ENCODE assay signal across 10 cellular contexts in genomic region chr10:35372329-35372728, GRCh38. TPM values are rescaled to one million over a fixed set of nuclear protein-coding genes. Genes with fewer than 3 reads are reported as not detected.
DNase-seq lines count a peak whose midpoint lies in the region; ATAC-seq, FAIRE-seq and TF ChIP-seq lines count a peak whose summit lies in the region.
"Had no signal": no experiment of that assay in that cellular context is flagged by ENCODE, and none has a peak within 500 bp of the region (broad histone marks: within the 10 kb centered on the region; RNA-seq: fewer than 3 reads in every experiment).

No MANE protein-coding gene starts in this region.

- TF ChIP-seq CTCF in bronchial epithelial cell (IDR thresholded peaks at IDR 0.05; ENCODE audit: insufficient read depth, low read length, severe bottlenecking): no peak
- no peak for TF ChIP-seq CTCF in left lung (IDR thresholded peaks at IDR 0.05)
- no peak for TF ChIP-seq CTCF in upper lobe of right lung (IDR thresholded peaks at IDR 0.05)

- H3K36me3 Mint-ChIP-seq in T-helper 1 cell treated with Interleukin-12 subunit alpha and Interleukin-12 subunit beta and Interleukin-4 antibody, amounts not matched to agents 30 μg/mL and 1 μg/mL, for 36 hours (ENCODE audit: low read depth): peaks cover 2% of the 10 kb centered on the region

- H3K9me3 ChIP-seq in left lung (no peaks in the 10 kb centered on the region), upper lobe of right lung (no peaks in the 10 kb centered on the region)

- no peaks in the 10 kb centered on the region for H3K27me3 ChIP-seq in bronchial epithelial cell (ENCODE audit: control insufficient read depth, insufficient read depth, low read length)
- H3K27me3 ChIP-seq in left lung: no peaks in the 10 kb centered on the region
- no peaks in the 10 kb centered on the region for H3K27me3 ChIP-seq in upper lobe of right lung

- H3K27ac ChIP-seq in left lung: peak overlapping the region; percentile 58 to 72
- H3K27ac ChIP-seq in upper lobe of right lung: peak overlapping the region; percentile 61

- no peak overlapping the region for H3K4me3 ChIP-seq in bronchial epithelial cell (ENCODE audit: low read depth, low read length)
- no peak overlapping the region for H3K4me3 ChIP-seq in left lung
- H3K4me3 ChIP-seq in upper lobe of right lung: no peak overlapping the region

- ATAC-seq in left lung (peak; percentile 96), upper lobe of right lung (peak; percentile 94), HG03520 (IDR thresholded peaks at IDR 0.05; ENCODE audit: unreplicated experiment) (no peak)

- no peaks in the 10 kb centered on the region for H3K27me3 Mint-ChIP-seq in T-helper 1 cell treated with Interleukin-12 subunit alpha and Interleukin-12 subunit beta and Interleukin-4 antibody, amounts not matched to agents 30 μg/mL and 1 μg/mL, for 36 hours (ENCODE audit: low read depth)

- H3K27ac Mint-ChIP-seq in T-helper 1 cell treated with Interleukin-12 subunit alpha and Interleukin-12 subunit beta and Interleukin-4 antibody, amounts not matched to agents 30 μg/mL and 1 μg/mL, for 36 hours: peak overlapping the region; percentile 3

- no peak overlapping the region for H3K4me3 Mint-ChIP-seq in T-helper 1 cell treated with Interleukin-12 subunit alpha and Interleukin-12 subunit beta and Interleukin-4 antibody, amounts not matched to agents 30 μg/mL and 1 μg/mL, for 36 hours

- H3K36me3 ChIP-seq in bronchial epithelial cell (ENCODE audit: control insufficient read depth, insufficient read depth, low read length) (peaks cover 2% of the 10 kb centered on the region), left lung (no peaks in the 10 kb centered on the region), upper lobe of right lung (no peaks in the 10 kb centered on the region)

- no peaks in the 10 kb centered on the region for H3K9me3 Mint-ChIP-seq in T-helper 1 cell treated with Interleukin-12 subunit alpha and Interleukin-12 subunit beta and Interleukin-4 antibody, amounts not matched to agents 30 μg/mL and 1 μg/mL, for 36 hours

- H3K4me1 ChIP-seq in left lung (peaks cover 12 to 84% of the 10 kb centered on the region in 2 donors), upper lobe of right lung (peaks cover 46% of the 10 kb centered on the region)

- peak; percentile 90 for FAIRE-seq in bronchial epithelial cell (lab: Jason Lieb, UNC)

- DNase-seq in T-helper 1 cell (no peak), bronchial epithelial cell (ENCODE audit: low read depth) (peak; percentile 94), left lung (peak in 1 of 2 donors; percentile 57), upper lobe of right lung (no peak), NCI-H526 (lab: John Stamatoyannopoulos, UW) (no peak)
- no peak for DNase-seq in activated CD4-positive, CD25-positive, alpha-beta regulatory T cell (lab: John Stamatoyannopoulos, UW)
- DNase-seq: hypothalamus; stimulated activated CD4-positive, alpha-beta T cell treated with anti-CD3 and anti-CD28 coated beads, Interleukin-4, amount 100 ng/mL, for 1 hour had no signal

- peaks cover 37% of the 10 kb centered on the region for H3K4me1 Mint-ChIP-seq in T-helper 1 cell treated with Interleukin-12 subunit alpha and Interleukin-12 subunit beta and Interleukin-4 antibody, amounts not matched to agents 30 μg/mL and 1 μg/mL, for 36 hours (ENCODE audit: low read depth)

- intact Hi-C loops in left lung (cut with DNase I) (no loop called here), upper lobe of right lung (cut with DNase I) (no loop called here)

RNA-seq across cellular contexts. Expression of gene CCNY, which starts 36.0 kb away (rescaled TPM):
- total RNA-seq in bronchial epithelial cell: 66.3 and 80.6 TPM in 2 replicates
- 10 to 100 TPM; 60.9 to 68.1 TPM for total RNA-seq in left lung
- total RNA-seq in upper lobe of right lung: 85.4 TPM
